Comparison of ENCODE assay signal across 11 cellular contexts in genomic region chr5:74167206-74167929, GRCh38.
DNase-seq lines count a peak whose midpoint lies in the region; ATAC-seq, FAIRE-seq and TF ChIP-seq lines count a peak whose summit lies in the region.
"Had no signal": no experiment of that assay in that cellular context is flagged by ENCODE, and none has a peak within 500 bp of the region (broad histone marks: within the 10 kb centered on the region; RNA-seq: fewer than 3 reads in every experiment).

No MANE protein-coding gene starts in this region.

- H3K9ac ChIP-seq in PC-3 (ENCODE audit: low read length), result peak overlapping the region; percentile 65

- no peak overlapping the region for H3K4me3 Mint-ChIP-seq in nephron

- H3K36me3 Mint-ChIP-seq in nephron (ENCODE audit: low read depth), result no peaks in the 10 kb centered on the region

- H3K27me3 Mint-ChIP-seq in nephron (ENCODE audit: low read depth), result peaks cover 3% of the 10 kb centered on the region

- no peaks in the 10 kb centered on the region for H4K20me1 ChIP-seq in PC-3 (ENCODE audit: low read length)

- H3K4me2 ChIP-seq in PC-3 (ENCODE audit: low read length), result peak overlapping the region; percentile 80

- no peaks in the 10 kb centered on the region for H3K27me3 ChIP-seq in BJ (ENCODE audit: control insufficient read depth, insufficient read depth, low read length)
- H3K27me3 ChIP-seq in PC-3 (ENCODE audit: low read length), result no peaks in the 10 kb centered on the region
- no peaks in the 10 kb centered on the region for H3K27me3 ChIP-seq in ascending aorta

- no peak overlapping the region for H2AFZ ChIP-seq in PC-3 (ENCODE audit: low read length)

- H3K4me1 Mint-ChIP-seq in nephron, result peaks cover 53% of the 10 kb centered on the region

- H3K4me3 ChIP-seq in BJ (ENCODE audit: low read depth, low read length) (no peak overlapping the region), PC-3 (ENCODE audit: low read length) (peak overlapping the region; percentile 45), ascending aorta (no peak overlapping the region)

- H3K9me3 ChIP-seq in PC-3 (ENCODE audit: low read length), result no peaks in the 10 kb centered on the region
- no peaks in the 10 kb centered on the region for H3K9me3 ChIP-seq in ascending aorta

- CTCF ChIA-PET in BJ (lab: Yijun Ruan, JAX), result interaction anchor here (0.5 to 1.0 kb wide), 3 partner anchors 12 to 111 kb away, joined by 3 read pairs; no protein-coding TSS in a partner anchor
- CTCF ChIA-PET in PC-3 (lab: Charles Lee), result no interaction called here

- no TSS peak for BruUV-seq in PC-3 (replicated peaks; lab: Mats Ljungman, UMichigan)

- FAIRE-seq in endometrium (lab: Jason Lieb, UNC), result peak; percentile 55

- DNase-seq in BJ (ENCODE audit: low read depth) (peak; percentile 89), PC-3 (peak; percentile 80), ascending aorta (ENCODE audit: low spot score in 2 of 2) (no peak)
- no peak for DNase-seq in activated CD4-positive, alpha-beta T cell treated with anti-CD3 and anti-CD28 coated beads for 1 hour
- DNase-seq: activated CD4-positive, CD25-positive, alpha-beta regulatory T cell treated with anti-CD3 and anti-CD28 coated beads, Interleukin-2, amount 50 U/mL, for 72 hours; activated gamma-delta T cell treated with Interleukin-2 at 50 U/mL for 16 hours; posterior cingulate gyrus had no signal

- H3K79me2 ChIP-seq in PC-3 (ENCODE audit: low read length), result no peaks in the 10 kb centered on the region

- ATAC-seq in PC-3 (peak; percentile 95), HG02973 (IDR thresholded peaks at IDR 0.05; ENCODE audit: unreplicated experiment) (no peak), HG02938 (IDR thresholded peaks at IDR 0.05; ENCODE audit: unreplicated experiment) (no peak)

- no peaks in the 10 kb centered on the region for H3K9me2 ChIP-seq in PC-3 (replicated peaks; ENCODE audit: low read length)

- peaks cover 5% of the 10 kb centered on the region for H3F3A ChIP-seq in PC-3 (ENCODE audit: low read length, unreplicated experiment)

- no peaks in the 10 kb centered on the region for H3K9me3 Mint-ChIP-seq in nephron

- peak overlapping the region; percentile 41 to 94 (median 68) for H3K27ac Mint-ChIP-seq in nephron

- H3K27ac ChIP-seq in PC-3 (ENCODE audit: low read length), result peak overlapping the region; percentile 94
- no peak overlapping the region for H3K27ac ChIP-seq in ascending aorta

- H3K36me3 ChIP-seq in BJ (ENCODE audit: control insufficient read depth, insufficient read depth, low read length) (no peaks in the 10 kb centered on the region), PC-3 (ENCODE audit: low read depth, low read length) (no peaks in the 10 kb centered on the region), ascending aorta (no peaks in the 10 kb centered on the region)

- intact Hi-C loops in PC-3 (cut with micrococcal nuclease), result loop anchor here (2.0 to 10.0 kb wide), 4 partner anchors 35 to 475 kb away; no protein-coding TSS in a partner anchor
- intact Hi-C loops in ascending aorta (cut with DNase I), result loop anchor here (5.0 kb wide), 1 partner anchor 55 kb away; no protein-coding TSS in a partner anchor

- peaks cover 26% of the 10 kb centered on the region for H3K4me1 ChIP-seq in PC-3 (ENCODE audit: insufficient read depth, low read length)
- H3K4me1 ChIP-seq in ascending aorta, result no peaks in the 10 kb centered on the region

- POLR2A ChIA-PET in BJ (lab: Charles Lee), result no interaction called here
- POLR2A ChIA-PET in PC-3 (lab: Charles Lee; ENCODE audit: unreplicated experiment), result no interaction called here

- TF ChIP-seq CTCF in BJ (IDR thresholded peaks at IDR 0.05; ENCODE audit: insufficient read depth, low read depth, low read length) (no peak), PC-3 (conservative IDR thresholded peaks at IDR 0.05; ENCODE audit: low read depth, low read length) (no peak), nephron (IDR thresholded peaks at IDR 0.05; ENCODE audit: unreplicated experiment in 3 of 3) (no peak), ascending aorta (IDR thresholded peaks at IDR 0.05) (no peak)

Comparison
In these comparisons a context has a peak if more than half of its experiments do, and no peak if none do; other contexts are left out.
1. DNase-seq: peak in BJ (single experiment) and PC-3 (single experiment); none in activated CD4-positive, alpha-beta T cell treated with anti-CD3 and anti-CD28 coated beads for 1 hour (single experiment) and ascending aorta (0 of 2).